In the genomic region with DNA sequence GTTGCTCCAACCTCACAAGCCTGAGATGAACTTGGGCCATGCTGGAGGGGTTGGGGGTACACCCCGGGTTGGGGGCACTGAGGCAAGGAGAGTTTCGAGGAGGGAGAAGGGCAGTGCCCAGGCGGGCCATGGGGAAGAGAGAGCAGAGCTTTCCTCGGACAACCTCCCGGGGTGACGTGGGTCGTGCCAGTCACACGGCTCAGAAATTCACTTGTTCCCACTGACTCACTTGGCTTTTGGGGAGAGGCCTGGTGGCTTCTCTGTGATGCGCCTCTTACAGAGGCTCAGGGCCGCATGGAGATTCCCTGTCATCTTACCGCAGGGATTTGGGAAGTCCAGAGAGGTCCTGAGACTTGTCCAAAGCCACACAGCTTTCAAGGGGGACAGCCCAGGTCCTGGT, we compare ENCODE assay signal across 23 cellular contexts.
DNase-seq lines count a peak whose midpoint lies in the region; ATAC-seq and TF ChIP-seq lines count a peak whose summit lies in the region.
"Had no signal": no experiment of that assay in that cellular context is flagged by ENCODE, and none has a peak within 500 bp of the region (broad histone marks: within the 10 kb centered on the region; RNA-seq: fewer than 3 reads in every experiment).

No MANE protein-coding gene starts in this region.

- DNase-seq in GM12864 (ENCODE audit: low read depth): no peak
- DNase-seq in memory B cell (ENCODE audit: low spot score in 2 of 2): no peak
- no peak for DNase-seq in erythroblast (lab: John Stamatoyannopoulos, UW)
- no peak for DNase-seq in GM10248 (ENCODE audit: extremely low spot score)
- DNase-seq in D341Med (ENCODE audit: low spot score): no peak
- DNase-seq in NCI-H1694 treated with DMSO at 0.1 percent for 48 hours (lab: John Stamatoyannopoulos, UW): no peak
- DNase-seq: activated CD4-positive, alpha-beta memory T cell treated with anti-CD3 and anti-CD28 coated beads for 36 hours; activated naive CD4-positive, alpha-beta T cell; activated T-cell treated with anti-CD3 and anti-CD28 coated beads, Interleukin-2, amount 50 U/mL, for 1 hour; anterior cingulate cortex; caudate nucleus; CD4-positive, alpha-beta memory T cell; foreskin melanocyte; mesenchymal stem cell; MM.1S; NCI-H187 treated with DMSO at 0.1 percent for 48 hours; NCI-H226; sigmoid colon; WERI-Rb-1 had no signal

- H3K9ac ChIP-seq in BLaER1 (peak overlapping the region; percentile 96), OCI-LY3 (ENCODE audit: low read length) (peak overlapping the region; percentile 69)

- H3K27ac ChIP-seq in BLaER1 (peak overlapping the region; percentile 99), OCI-LY3 (ENCODE audit: low read length) (peak overlapping the region; percentile 91)
- H3K27ac ChIP-seq: sigmoid colon, WERI-Rb-1 had no signal

- no peak for TF ChIP-seq POLR2A in erythroblast (IDR thresholded peaks at IDR 0.05; ENCODE audit: low read length)

- no peaks in the 10 kb centered on the region for H3K27me3 ChIP-seq in BLaER1
- no peaks in the 10 kb centered on the region for H3K27me3 ChIP-seq in OCI-LY3 (ENCODE audit: low read depth, low read length)
- H3K27me3 ChIP-seq: sigmoid colon had no signal

- peak overlapping the region; percentile 95 for H3K4me3 ChIP-seq in BLaER1
- H3K4me3 ChIP-seq in GM12864 (ENCODE audit: low read depth, low read length): peak overlapping the region; percentile 69
- peak overlapping the region; percentile 70 for H3K4me3 ChIP-seq in OCI-LY3 (ENCODE audit: low read length)
- H3K4me3 ChIP-seq: sigmoid colon had no signal

- peak overlapping the region; percentile 75 for H3K4me3 Mint-ChIP-seq in memory B cell
- H3K4me3 Mint-ChIP-seq: activated CD4-positive, alpha-beta memory T cell treated with anti-CD3 and anti-CD28 coated beads for 36 hours; CD4-positive, alpha-beta memory T cell; nephron; T-helper 1 cell treated with Interleukin-12 subunit alpha and Interleukin-12 subunit beta and Interleukin-4 antibody, amounts not matched to agents 30 μg/mL and 1 μg/mL, for 36 hours had no signal

- H4K20me1 ChIP-seq in BLaER1: no peaks in the 10 kb centered on the region
- H4K20me1 ChIP-seq in OCI-LY3 (ENCODE audit: insufficient read depth, low read length): peaks cover 3% of the 10 kb centered on the region; the same call in 1 of the 2 replicates

- H3K27me3 Mint-ChIP-seq in memory B cell: no peaks in the 10 kb centered on the region
- H3K27me3 Mint-ChIP-seq: activated CD4-positive, alpha-beta memory T cell treated with anti-CD3 and anti-CD28 coated beads for 36 hours; CD4-positive, alpha-beta memory T cell had no signal

- no peak overlapping the region for H2AFZ ChIP-seq in OCI-LY3 (ENCODE audit: low read depth, low read length)

- peak overlapping the region; percentile 85 for H3K27ac Mint-ChIP-seq in memory B cell
- H3K27ac Mint-ChIP-seq: activated CD4-positive, alpha-beta memory T cell treated with anti-CD3 and anti-CD28 coated beads for 36 hours; CD4-positive, alpha-beta memory T cell; nephron; T-helper 1 cell treated with Interleukin-12 subunit alpha and Interleukin-12 subunit beta and Interleukin-4 antibody, amounts not matched to agents 30 μg/mL and 1 μg/mL, for 36 hours had no signal

- no peaks in the 10 kb centered on the region for H3K9me3 ChIP-seq in BLaER1
- no peaks in the 10 kb centered on the region for H3K9me3 ChIP-seq in OCI-LY3 (ENCODE audit: insufficient read depth, low read length)
- H3K9me3 ChIP-seq: sigmoid colon had no signal

- POLR2A ChIA-PET in GM10248 (lab: Yijun Ruan, JAX): no interaction called here

- H3K36me3 ChIP-seq in BLaER1 (peaks cover 43% of the 10 kb centered on the region), OCI-LY3 (replicated peaks; ENCODE audit: low read depth, low read length) (peaks cover 42% of the 10 kb centered on the region)
- H3K36me3 ChIP-seq: sigmoid colon, WERI-Rb-1 had no signal

- CTCF ChIA-PET in GM10248 (lab: Yijun Ruan, JAX): interaction anchor here (1.2 to 1.8 kb wide), 3 partner anchors 15 to 189 kb away, joined by 4 to 11 read pairs (median 5); no protein-coding TSS in a partner anchor

- H3K4me2 ChIP-seq in BLaER1 (peak overlapping the region; percentile 95), OCI-LY3 (ENCODE audit: low read length) (peak overlapping the region; percentile 80)

- H3K4me1 Mint-ChIP-seq in memory B cell: peaks cover 45% of the 10 kb centered on the region
- H3K4me1 Mint-ChIP-seq: nephron had no signal

- TF ChIP-seq CTCF in GM12864 (IDR thresholded peaks at IDR 0.05; ENCODE audit: low read depth, low read length, missing control alignments) (no peak), OCI-LY3 (IDR thresholded peaks at IDR 0.05; ENCODE audit: low read depth, low read length) (no peak), GM10248 (IDR thresholded peaks at IDR 0.05; ENCODE audit: control extremely low read depth, extremely low read depth, low read depth, missing control alignments) (no peak)

- H3K4me1 ChIP-seq in BLaER1: peaks cover 69% of the 10 kb centered on the region
- H3K4me1 ChIP-seq in OCI-LY3 (ENCODE audit: low read length): peaks cover 57% of the 10 kb centered on the region

- H3K9me3 Mint-ChIP-seq in memory B cell: no peaks in the 10 kb centered on the region
- H3K9me3 Mint-ChIP-seq: activated CD4-positive, alpha-beta memory T cell treated with anti-CD3 and anti-CD28 coated beads for 36 hours; CD4-positive, alpha-beta memory T cell; nephron; T-helper 1 cell treated with Interleukin-12 subunit alpha and Interleukin-12 subunit beta and Interleukin-4 antibody, amounts not matched to agents 30 μg/mL and 1 μg/mL, for 36 hours had no signal

- peaks cover 9% of the 10 kb centered on the region for H3K36me3 Mint-ChIP-seq in memory B cell
- H3K36me3 Mint-ChIP-seq: activated CD4-positive, alpha-beta memory T cell treated with anti-CD3 and anti-CD28 coated beads for 36 hours; CD4-positive, alpha-beta memory T cell had no signal

- ATAC-seq in memory B cell (ENCODE audit: low read depth): no peak

- peaks cover 67% of the 10 kb centered on the region for H3K79me2 ChIP-seq in OCI-LY3 (ENCODE audit: low read length)
